In the genomic region with DNA sequence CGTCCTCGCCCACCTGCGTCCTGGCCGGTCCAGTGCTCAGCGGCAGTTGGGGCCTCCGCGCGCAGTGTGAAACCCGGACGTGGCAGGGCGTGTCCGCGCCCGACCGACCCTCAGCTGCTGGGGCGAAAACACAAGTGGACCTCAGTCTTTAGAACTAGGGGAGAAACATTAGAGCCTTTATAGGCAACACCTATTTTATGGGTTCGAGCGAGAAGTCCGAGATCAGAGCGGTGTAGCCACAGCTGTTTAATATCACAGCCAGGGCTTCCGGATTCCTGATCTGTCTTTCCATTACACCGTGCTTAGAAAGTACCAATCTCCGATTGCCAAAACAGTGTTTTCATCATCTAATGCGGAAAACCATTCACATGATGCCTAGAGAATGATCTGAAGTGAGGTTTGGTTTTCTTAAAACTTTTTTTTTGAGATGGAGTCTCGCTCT, we compare ENCODE assay signal across 1 cellular context.
TF ChIP-seq lines count a peak whose summit lies in the region.

No MANE protein-coding gene starts in this region.

TF ChIP-seq in K562, 482 proteins besides CTCF, POLR2A, EP300 and RAD21 (continued from another document and continues in another):
- TF ChIP-seq NEUROD1 (IDR thresholded peaks at IDR 0.05; ENCODE audit: borderline replicate concordance, low read depth, low read length, partially characterized antibody) (no peak), DNMT1 (IDR thresholded peaks at IDR 0.05) (no peak), BDP1 (IDR thresholded peaks at IDR 0.05; ENCODE audit: insufficient read depth, insufficient read length) (no peak), MEIS2 (IDR thresholded peaks at IDR 0.05; ENCODE audit: partially characterized antibody) (no peak), HSF4 (CRISPR knock-in tag; IDR thresholded peaks at IDR 0.05; ENCODE audit: borderline replicate concordance) (no peak), ZNF212 (CRISPR knock-in tag; IDR thresholded peaks at IDR 0.05) (no peak), POLR2B (IDR thresholded peaks at IDR 0.05; ENCODE audit: low read depth, partially characterized antibody) (no peak), PHF8 (IDR thresholded peaks at IDR 0.05; ENCODE audit: borderline replicate concordance, low read length) (no peak), PML (IDR thresholded peaks at IDR 0.05; ENCODE audit: low read length) (no peak), ZNF717 (CRISPR knock-in tag; IDR thresholded peaks at IDR 0.05) (no peak), ZNF197 (CRISPR knock-in tag; IDR thresholded peaks at IDR 0.05; ENCODE audit: low read depth) (no peak), E2F3 (CRISPR knock-in tag; IDR thresholded peaks at IDR 0.05) (no peak), DDX20 (tag; IDR thresholded peaks at IDR 0.05; ENCODE audit: low read depth) (no peak), CHD1 (IDR thresholded peaks at IDR 0.05; ENCODE audit: low read length) (peak; percentile 23), ETV1 (tag; conservative IDR thresholded peaks at IDR 0.05; ENCODE audit: low read depth) (0 out of 2 replicates have a peak, but pooled peaks have one; percentile 14), NFRKB (IDR thresholded peaks at IDR 0.05; ENCODE audit: low read depth) (no peak), HCFC1 (IDR thresholded peaks at IDR 0.05; ENCODE audit: low read depth, low read length) (no peak), PURB (CRISPR knock-in tag; IDR thresholded peaks at IDR 0.05; ENCODE audit: low read depth) (no peak), MAZ (CRISPR knock-in tag; conservative IDR thresholded peaks at IDR 0.05 in 1 of 2, IDR thresholded peaks at IDR 0.05 in 1 of 2) (no peak), HNRNPH1 (optimal IDR thresholded peaks at IDR 0.05; ENCODE audit: low read depth, low read length) (no peak), KAT7 (CRISPR knock-in tag; IDR thresholded peaks at IDR 0.05; ENCODE audit: borderline replicate concordance) (0 out of 2 replicates have a peak, but pooled peaks have one; percentile 12), ZBTB8A (IDR thresholded peaks at IDR 0.05; ENCODE audit: partially characterized antibody) (no peak), NCOA6 (IDR thresholded peaks at IDR 0.05) (no peak), ZFPM2 (CRISPR knock-in tag; IDR thresholded peaks at IDR 0.05) (no peak), FOXP1 (CRISPR knock-in tag; IDR thresholded peaks at IDR 0.05) (no peak), ZBTB7A (IDR thresholded peaks at IDR 0.05; ENCODE audit: borderline replicate concordance, control insufficient read depth, low read depth, low read length) (no peak), CBFA2T3 (IDR thresholded peaks at IDR 0.05) (no peak), MTA2 (IDR thresholded peaks at IDR 0.05; ENCODE audit: low read depth) (no peak), SMAD1 (IDR thresholded peaks at IDR 0.05; ENCODE audit: low read depth, low read length, partially characterized antibody) (no peak), SMARCA5 (IDR thresholded peaks at IDR 0.05) (no peak), CREB1 (IDR thresholded peaks at IDR 0.05) (no peak), CREB1 (CRISPR knock-in tag; IDR thresholded peaks at IDR 0.05) (no peak), ZNF561 (CRISPR knock-in tag; conservative IDR thresholded peaks at IDR 0.05) (no peak), PTBP1 (IDR thresholded peaks at IDR 0.05; ENCODE audit: low read depth, low read length) (no peak), TOE1 (IDR thresholded peaks at IDR 0.05; ENCODE audit: borderline replicate concordance) (no peak), TOE1 (CRISPR knock-in tag; IDR thresholded peaks at IDR 0.05; ENCODE audit: borderline replicate concordance, low read depth) (no peak), PCBP2 (IDR thresholded peaks at IDR 0.05; ENCODE audit: low read depth, low read length, poor library complexity, severe bottlenecking) (no peak), TCF3 (CRISPR knock-in tag; IDR thresholded peaks at IDR 0.05) (no peak), ATF7 (IDR thresholded peaks at IDR 0.05) (no peak), SAP30 (IDR thresholded peaks at IDR 0.05; ENCODE audit: borderline replicate concordance, insufficient read depth, low read depth, low read length, poor library complexity, severe bottlenecking) (peak; percentile 4)
- TF ChIP-seq, protein P1, sequence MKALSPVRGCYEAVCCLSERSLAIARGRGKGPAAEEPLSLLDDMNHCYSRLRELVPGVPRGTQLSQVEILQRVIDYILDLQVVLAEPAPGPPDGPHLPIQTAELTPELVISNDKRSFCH (CRISPR knock-in tag; IDR thresholded peaks at IDR 0.05), result no peak
- TF ChIP-seq, protein P1 (tag; IDR thresholded peaks at IDR 0.05), result no peak
- TF ChIP-seq, protein P2, sequence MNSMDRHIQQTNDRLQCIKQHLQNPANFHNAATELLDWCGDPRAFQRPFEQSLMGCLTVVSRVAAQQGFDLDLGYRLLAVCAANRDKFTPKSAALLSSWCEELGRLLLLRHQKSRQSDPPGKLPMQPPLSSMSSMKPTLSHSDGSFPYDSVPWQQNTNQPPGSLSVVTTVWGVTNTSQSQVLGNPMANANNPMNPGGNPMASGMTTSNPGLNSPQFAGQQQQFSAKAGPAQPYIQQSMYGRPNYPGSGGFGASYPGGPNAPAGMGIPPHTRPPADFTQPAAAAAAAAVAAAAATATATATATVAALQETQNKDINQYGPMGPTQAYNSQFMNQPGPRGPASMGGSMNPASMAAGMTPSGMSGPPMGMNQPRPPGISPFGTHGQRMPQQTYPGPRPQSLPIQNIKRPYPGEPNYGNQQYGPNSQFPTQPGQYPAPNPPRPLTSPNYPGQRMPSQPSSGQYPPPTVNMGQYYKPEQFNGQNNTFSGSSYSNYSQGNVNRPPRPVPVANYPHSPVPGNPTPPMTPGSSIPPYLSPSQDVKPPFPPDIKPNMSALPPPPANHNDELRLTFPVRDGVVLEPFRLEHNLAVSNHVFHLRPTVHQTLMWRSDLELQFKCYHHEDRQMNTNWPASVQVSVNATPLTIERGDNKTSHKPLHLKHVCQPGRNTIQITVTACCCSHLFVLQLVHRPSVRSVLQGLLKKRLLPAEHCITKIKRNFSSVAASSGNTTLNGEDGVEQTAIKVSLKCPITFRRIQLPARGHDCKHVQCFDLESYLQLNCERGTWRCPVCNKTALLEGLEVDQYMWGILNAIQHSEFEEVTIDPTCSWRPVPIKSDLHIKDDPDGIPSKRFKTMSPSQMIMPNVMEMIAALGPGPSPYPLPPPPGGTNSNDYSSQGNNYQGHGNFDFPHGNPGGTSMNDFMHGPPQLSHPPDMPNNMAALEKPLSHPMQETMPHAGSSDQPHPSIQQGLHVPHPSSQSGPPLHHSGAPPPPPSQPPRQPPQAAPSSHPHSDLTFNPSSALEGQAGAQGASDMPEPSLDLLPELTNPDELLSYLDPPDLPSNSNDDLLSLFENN (IDR thresholded peaks at IDR 0.05; ENCODE audit: low read depth in 2 of 2, low read length in 2 of 2), result no peak
- TF ChIP-seq, protein P3, sequence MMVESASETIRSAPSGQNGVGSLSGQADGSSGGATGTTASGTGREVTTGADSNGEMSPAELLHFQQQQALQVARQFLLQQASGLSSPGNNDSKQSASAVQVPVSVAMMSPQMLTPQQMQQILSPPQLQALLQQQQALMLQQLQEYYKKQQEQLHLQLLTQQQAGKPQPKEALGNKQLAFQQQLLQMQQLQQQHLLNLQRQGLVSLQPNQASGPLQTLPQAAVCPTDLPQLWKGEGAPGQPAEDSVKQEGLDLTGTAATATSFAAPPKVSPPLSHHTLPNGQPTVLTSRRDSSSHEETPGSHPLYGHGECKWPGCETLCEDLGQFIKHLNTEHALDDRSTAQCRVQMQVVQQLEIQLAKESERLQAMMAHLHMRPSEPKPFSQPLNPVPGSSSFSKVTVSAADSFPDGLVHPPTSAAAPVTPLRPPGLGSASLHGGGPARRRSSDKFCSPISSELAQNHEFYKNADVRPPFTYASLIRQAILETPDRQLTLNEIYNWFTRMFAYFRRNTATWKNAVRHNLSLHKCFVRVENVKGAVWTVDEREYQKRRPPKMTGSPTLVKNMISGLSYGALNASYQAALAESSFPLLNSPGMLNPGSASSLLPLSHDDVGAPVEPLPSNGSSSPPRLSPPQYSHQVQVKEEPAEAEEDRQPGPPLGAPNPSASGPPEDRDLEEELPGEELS (CRISPR knock-in tag; IDR thresholded peaks at IDR 0.05; ENCODE audit: borderline replicate concordance), result 0 out of 2 replicates have a peak, but pooled peaks have one; percentile 7
- TF ChIP-seq, protein P4, sequence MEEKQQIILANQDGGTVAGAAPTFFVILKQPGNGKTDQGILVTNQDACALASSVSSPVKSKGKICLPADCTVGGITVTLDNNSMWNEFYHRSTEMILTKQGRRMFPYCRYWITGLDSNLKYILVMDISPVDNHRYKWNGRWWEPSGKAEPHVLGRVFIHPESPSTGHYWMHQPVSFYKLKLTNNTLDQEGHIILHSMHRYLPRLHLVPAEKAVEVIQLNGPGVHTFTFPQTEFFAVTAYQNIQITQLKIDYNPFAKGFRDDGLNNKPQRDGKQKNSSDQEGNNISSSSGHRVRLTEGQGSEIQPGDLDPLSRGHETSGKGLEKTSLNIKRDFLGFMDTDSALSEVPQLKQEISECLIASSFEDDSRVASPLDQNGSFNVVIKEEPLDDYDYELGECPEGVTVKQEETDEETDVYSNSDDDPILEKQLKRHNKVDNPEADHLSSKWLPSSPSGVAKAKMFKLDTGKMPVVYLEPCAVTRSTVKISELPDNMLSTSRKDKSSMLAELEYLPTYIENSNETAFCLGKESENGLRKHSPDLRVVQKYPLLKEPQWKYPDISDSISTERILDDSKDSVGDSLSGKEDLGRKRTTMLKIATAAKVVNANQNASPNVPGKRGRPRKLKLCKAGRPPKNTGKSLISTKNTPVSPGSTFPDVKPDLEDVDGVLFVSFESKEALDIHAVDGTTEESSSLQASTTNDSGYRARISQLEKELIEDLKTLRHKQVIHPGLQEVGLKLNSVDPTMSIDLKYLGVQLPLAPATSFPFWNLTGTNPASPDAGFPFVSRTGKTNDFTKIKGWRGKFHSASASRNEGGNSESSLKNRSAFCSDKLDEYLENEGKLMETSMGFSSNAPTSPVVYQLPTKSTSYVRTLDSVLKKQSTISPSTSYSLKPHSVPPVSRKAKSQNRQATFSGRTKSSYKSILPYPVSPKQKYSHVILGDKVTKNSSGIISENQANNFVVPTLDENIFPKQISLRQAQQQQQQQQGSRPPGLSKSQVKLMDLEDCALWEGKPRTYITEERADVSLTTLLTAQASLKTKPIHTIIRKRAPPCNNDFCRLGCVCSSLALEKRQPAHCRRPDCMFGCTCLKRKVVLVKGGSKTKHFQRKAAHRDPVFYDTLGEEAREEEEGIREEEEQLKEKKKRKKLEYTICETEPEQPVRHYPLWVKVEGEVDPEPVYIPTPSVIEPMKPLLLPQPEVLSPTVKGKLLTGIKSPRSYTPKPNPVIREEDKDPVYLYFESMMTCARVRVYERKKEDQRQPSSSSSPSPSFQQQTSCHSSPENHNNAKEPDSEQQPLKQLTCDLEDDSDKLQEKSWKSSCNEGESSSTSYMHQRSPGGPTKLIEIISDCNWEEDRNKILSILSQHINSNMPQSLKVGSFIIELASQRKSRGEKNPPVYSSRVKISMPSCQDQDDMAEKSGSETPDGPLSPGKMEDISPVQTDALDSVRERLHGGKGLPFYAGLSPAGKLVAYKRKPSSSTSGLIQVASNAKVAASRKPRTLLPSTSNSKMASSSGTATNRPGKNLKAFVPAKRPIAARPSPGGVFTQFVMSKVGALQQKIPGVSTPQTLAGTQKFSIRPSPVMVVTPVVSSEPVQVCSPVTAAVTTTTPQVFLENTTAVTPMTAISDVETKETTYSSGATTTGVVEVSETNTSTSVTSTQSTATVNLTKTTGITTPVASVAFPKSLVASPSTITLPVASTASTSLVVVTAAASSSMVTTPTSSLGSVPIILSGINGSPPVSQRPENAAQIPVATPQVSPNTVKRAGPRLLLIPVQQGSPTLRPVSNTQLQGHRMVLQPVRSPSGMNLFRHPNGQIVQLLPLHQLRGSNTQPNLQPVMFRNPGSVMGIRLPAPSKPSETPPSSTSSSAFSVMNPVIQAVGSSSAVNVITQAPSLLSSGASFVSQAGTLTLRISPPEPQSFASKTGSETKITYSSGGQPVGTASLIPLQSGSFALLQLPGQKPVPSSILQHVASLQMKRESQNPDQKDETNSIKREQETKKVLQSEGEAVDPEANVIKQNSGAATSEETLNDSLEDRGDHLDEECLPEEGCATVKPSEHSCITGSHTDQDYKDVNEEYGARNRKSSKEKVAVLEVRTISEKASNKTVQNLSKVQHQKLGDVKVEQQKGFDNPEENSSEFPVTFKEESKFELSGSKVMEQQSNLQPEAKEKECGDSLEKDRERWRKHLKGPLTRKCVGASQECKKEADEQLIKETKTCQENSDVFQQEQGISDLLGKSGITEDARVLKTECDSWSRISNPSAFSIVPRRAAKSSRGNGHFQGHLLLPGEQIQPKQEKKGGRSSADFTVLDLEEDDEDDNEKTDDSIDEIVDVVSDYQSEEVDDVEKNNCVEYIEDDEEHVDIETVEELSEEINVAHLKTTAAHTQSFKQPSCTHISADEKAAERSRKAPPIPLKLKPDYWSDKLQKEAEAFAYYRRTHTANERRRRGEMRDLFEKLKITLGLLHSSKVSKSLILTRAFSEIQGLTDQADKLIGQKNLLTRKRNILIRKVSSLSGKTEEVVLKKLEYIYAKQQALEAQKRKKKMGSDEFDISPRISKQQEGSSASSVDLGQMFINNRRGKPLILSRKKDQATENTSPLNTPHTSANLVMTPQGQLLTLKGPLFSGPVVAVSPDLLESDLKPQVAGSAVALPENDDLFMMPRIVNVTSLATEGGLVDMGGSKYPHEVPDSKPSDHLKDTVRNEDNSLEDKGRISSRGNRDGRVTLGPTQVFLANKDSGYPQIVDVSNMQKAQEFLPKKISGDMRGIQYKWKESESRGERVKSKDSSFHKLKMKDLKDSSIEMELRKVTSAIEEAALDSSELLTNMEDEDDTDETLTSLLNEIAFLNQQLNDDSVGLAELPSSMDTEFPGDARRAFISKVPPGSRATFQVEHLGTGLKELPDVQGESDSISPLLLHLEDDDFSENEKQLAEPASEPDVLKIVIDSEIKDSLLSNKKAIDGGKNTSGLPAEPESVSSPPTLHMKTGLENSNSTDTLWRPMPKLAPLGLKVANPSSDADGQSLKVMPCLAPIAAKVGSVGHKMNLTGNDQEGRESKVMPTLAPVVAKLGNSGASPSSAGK (IDR thresholded peaks at IDR 0.05), result 0 out of 2 replicates have a peak, but pooled peaks have one; percentile 6
- TF ChIP-seq, protein P5, sequence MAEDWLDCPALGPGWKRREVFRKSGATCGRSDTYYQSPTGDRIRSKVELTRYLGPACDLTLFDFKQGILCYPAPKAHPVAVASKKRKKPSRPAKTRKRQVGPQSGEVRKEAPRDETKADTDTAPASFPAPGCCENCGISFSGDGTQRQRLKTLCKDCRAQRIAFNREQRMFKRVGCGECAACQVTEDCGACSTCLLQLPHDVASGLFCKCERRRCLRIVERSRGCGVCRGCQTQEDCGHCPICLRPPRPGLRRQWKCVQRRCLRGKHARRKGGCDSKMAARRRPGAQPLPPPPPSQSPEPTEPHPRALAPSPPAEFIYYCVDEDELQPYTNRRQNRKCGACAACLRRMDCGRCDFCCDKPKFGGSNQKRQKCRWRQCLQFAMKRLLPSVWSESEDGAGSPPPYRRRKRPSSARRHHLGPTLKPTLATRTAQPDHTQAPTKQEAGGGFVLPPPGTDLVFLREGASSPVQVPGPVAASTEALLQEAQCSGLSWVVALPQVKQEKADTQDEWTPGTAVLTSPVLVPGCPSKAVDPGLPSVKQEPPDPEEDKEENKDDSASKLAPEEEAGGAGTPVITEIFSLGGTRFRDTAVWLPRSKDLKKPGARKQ (CRISPR knock-in tag; IDR thresholded peaks at IDR 0.05), result no peak
- TF ChIP-seq, protein P6, sequence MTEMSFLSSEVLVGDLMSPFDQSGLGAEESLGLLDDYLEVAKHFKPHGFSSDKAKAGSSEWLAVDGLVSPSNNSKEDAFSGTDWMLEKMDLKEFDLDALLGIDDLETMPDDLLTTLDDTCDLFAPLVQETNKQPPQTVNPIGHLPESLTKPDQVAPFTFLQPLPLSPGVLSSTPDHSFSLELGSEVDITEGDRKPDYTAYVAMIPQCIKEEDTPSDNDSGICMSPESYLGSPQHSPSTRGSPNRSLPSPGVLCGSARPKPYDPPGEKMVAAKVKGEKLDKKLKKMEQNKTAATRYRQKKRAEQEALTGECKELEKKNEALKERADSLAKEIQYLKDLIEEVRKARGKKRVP (CRISPR knock-in tag; IDR thresholded peaks at IDR 0.05), result no peak
